In genomic region chr12:122206976-122207375, GRCh38 we compare ENCODE assay signal across 1 cellular context.
A peak's percentile ranks its signal among the peaks of the same experiment; 100 is the strongest.
TF ChIP-seq lines count a peak whose summit lies in the region.

No MANE protein-coding gene starts in this region.

TF ChIP-seq in HepG2, 621 proteins besides CTCF, POLR2A, EP300 and RAD21:
- TF ChIP-seq WIZ (CRISPR knock-in tag; IDR thresholded peaks at IDR 0.05) (no peak), POLR2AphosphoS2 (IDR thresholded peaks at IDR 0.05; ENCODE audit: low read depth, low read length) (0 out of 2 replicates have a peak, but pooled peaks have one; percentile 36)
